10 cellular contexts compared by ENCODE assay signal in genomic region chr6:45687570-45687969, GRCh38.
DNase-seq lines count a peak whose midpoint lies in the region; ATAC-seq and TF ChIP-seq lines count a peak whose summit lies in the region.
"Had no signal": no experiment of that assay in that cellular context is flagged by ENCODE, and none has a peak within 500 bp of the region (broad histone marks: within the 10 kb centered on the region; RNA-seq: fewer than 3 reads in every experiment).

No MANE protein-coding gene starts in this region.

- no peak overlapping the region for H3K27ac ChIP-seq in Karpas-422 (ENCODE audit: low read length)
- H3K27ac ChIP-seq in heart right ventricle = no peak overlapping the region

- H3K27me3 ChIP-seq in Karpas-422 (ENCODE audit: low read length) (no peaks in the 10 kb centered on the region), heart right ventricle (no peaks in the 10 kb centered on the region)

- ATAC-seq in GM19351 (IDR thresholded peaks at IDR 0.05; ENCODE audit: unreplicated experiment) (peak; percentile 88), HG02885 (IDR thresholded peaks at IDR 0.05; ENCODE audit: poor library complexity, unreplicated experiment) (peak; percentile 95), left ventricle myocardium superior (no peak), heart right ventricle (no peak)

- no peaks in the 10 kb centered on the region for H3K9me2 ChIP-seq in Karpas-422 (replicated peaks; ENCODE audit: insufficient read depth, low read length)

- no peak overlapping the region for H3K9ac ChIP-seq in Karpas-422 (ENCODE audit: low read length)

- TF ChIP-seq CTCF in GM12865 (IDR thresholded peaks at IDR 0.05; ENCODE audit: insufficient read depth, low read depth, low read length, missing control alignments) = no peak
- TF ChIP-seq CTCF in heart right ventricle (IDR thresholded peaks at IDR 0.05) = no peak

- intact Hi-C loops in left ventricle myocardium superior (cut with micrococcal nuclease) (no loop called here), heart right ventricle (cut with DNase I) (no loop called here)

- H3K4me3 ChIP-seq in GM12865 (ENCODE audit: low read depth, low read length) (no peak overlapping the region), Karpas-422 (ENCODE audit: low read length) (no peak overlapping the region), heart right ventricle (no peak overlapping the region)

- H3K36me3 ChIP-seq in Karpas-422 (ENCODE audit: insufficient read depth, low read length) = no peaks in the 10 kb centered on the region
- H3K36me3 ChIP-seq in heart right ventricle = no peaks in the 10 kb centered on the region

- WGBS in heart right ventricle, 2 donors = 89 to 90% methylated on average over 9 of the region's 9 CpGs

- H3K9me3 ChIP-seq in Karpas-422 (ENCODE audit: low read length) = no peaks in the 10 kb centered on the region
- H3K9me3 ChIP-seq in heart right ventricle = peaks cover 0 to 6% (median 0%) of the 10 kb centered on the region in 11 donors

- H3K4me2 ChIP-seq in Karpas-422 (ENCODE audit: low read depth, low read length, poor library complexity, severe bottlenecking) = no peak overlapping the region

- no peak overlapping the region for H2AFZ ChIP-seq in Karpas-422 (ENCODE audit: low read length)

- H3K4me1 ChIP-seq in Karpas-422 (ENCODE audit: low read length) (no peaks in the 10 kb centered on the region), heart right ventricle (no peaks in the 10 kb centered on the region)

- DNase-seq in GM12865 (ENCODE audit: low read depth) (peak; percentile 79), Karpas-422 (peak; percentile 53), T-helper 1 cell (no peak), putamen (ENCODE audit: low spot score) (no peak), left ventricle myocardium superior (no peak), heart right ventricle (no peak)
- DNase-seq: islet precursor cell, KBM-7 had no signal

- no peaks in the 10 kb centered on the region for H3K79me2 ChIP-seq in Karpas-422 (ENCODE audit: low read length)

- no peaks in the 10 kb centered on the region; the same call in 1 of the 2 replicates for H4K20me1 ChIP-seq in Karpas-422 (ENCODE audit: insufficient read depth, low read depth, low read length)

Comparison
In these comparisons a context has a peak if more than half of its experiments do, and no peak if none do; other contexts are left out.
1. DNase-seq: peak in GM12865 (single experiment) and Karpas-422 (single experiment); none in T-helper 1 cell (0 of 5), putamen (single experiment), left ventricle myocardium superior (single experiment) and heart right ventricle (0 of 2).
2. ATAC-seq: peak in GM19351 (single experiment) and HG02885 (single experiment); none in left ventricle myocardium superior (single experiment) and heart right ventricle (0 of 8).